In genomic region chr11:65120831-65121230, GRCh38 we compare ENCODE assay signal across 8 cellular contexts. TPM values are rescaled to one million over a fixed set of nuclear protein-coding genes. Genes with fewer than 3 reads are reported as not detected.
DNase-seq lines count a peak whose midpoint lies in the region; ATAC-seq and TF ChIP-seq lines count a peak whose summit lies in the region.

No MANE protein-coding gene starts in this region.

- H2AFZ ChIP-seq in MM.1S (ENCODE audit: low read length): no peak overlapping the region
- no peak overlapping the region for H2AFZ ChIP-seq in neural progenitor cell (replicated peaks)

- H3K27ac ChIP-seq in MM.1S (ENCODE audit: low read length): peak overlapping the region; percentile 90; the same call in 1 of the 2 replicates
- H3K27ac ChIP-seq in effector memory CD4-positive, alpha-beta T cell (ENCODE audit: insufficient read depth, low read length, poor library complexity, severe bottlenecking): peak overlapping the region; percentile 94
- H3K27ac ChIP-seq in neural progenitor cell: no peak overlapping the region

- DNase-seq in CD14-positive monocyte (ENCODE audit: low spot score) (no peak), MM.1S (no peak), neural progenitor cell (ENCODE audit: low spot score) (no peak), NCI-H510A treated with DMSO at 0.1 percent for 48 hours (lab: John Stamatoyannopoulos, UW) (no peak), NCI-H2171 treated with DMSO at 0.1 percent for 48 hours (lab: John Stamatoyannopoulos, UW) (no peak)
- DNase-seq in effector memory CD4-positive, alpha-beta T cell: no peak

- H3K4me3 Mint-ChIP-seq in CD14-positive monocyte (peak overlapping the region; percentile 96 to 98), neural progenitor cell (peak overlapping the region; percentile 100)

- H3K27me3 ChIP-seq in MM.1S (replicated peaks; ENCODE audit: insufficient read depth, low read length) (no peaks in the 10 kb centered on the region), neural progenitor cell (no peaks in the 10 kb centered on the region)
- no peaks in the 10 kb centered on the region for H3K27me3 ChIP-seq in effector memory CD4-positive, alpha-beta T cell (replicated peaks; ENCODE audit: control insufficient read depth, insufficient read depth, low read length, poor library complexity, severe bottlenecking)

- intact Hi-C loops in CD14-positive monocyte (cut with micrococcal nuclease): loop anchor here in 1 of 2 donors (5.0 kb wide), 1 partner anchor 204 kb away; the partner anchor contains the start of gene ATG2A

- H3K36me3 Mint-ChIP-seq in CD14-positive monocyte (peaks cover 51 to 60% of the 10 kb centered on the region in 2 donors), neural progenitor cell (peaks cover 9% of the 10 kb centered on the region)

- no peak for ATAC-seq in GM18907 (IDR thresholded peaks at IDR 0.05; ENCODE audit: unreplicated experiment)
- no peak for ATAC-seq in GM21381 (IDR thresholded peaks at IDR 0.05; ENCODE audit: unreplicated experiment)

- peak overlapping the region; percentile 99 to 100 (median 99) for H3K27ac Mint-ChIP-seq in CD14-positive monocyte
- H3K27ac Mint-ChIP-seq in neural progenitor cell: no peak overlapping the region

- peaks cover 52% of the 10 kb centered on the region for H3F3A ChIP-seq in MM.1S (ENCODE audit: insufficient read depth, low read length)
- H3F3A ChIP-seq in neural progenitor cell (ENCODE audit: low read depth): peaks cover 65% of the 10 kb centered on the region

- H4K20me1 ChIP-seq in MM.1S (ENCODE audit: insufficient read depth, low read length): no peaks in the 10 kb centered on the region
- H4K20me1 ChIP-seq in neural progenitor cell (ENCODE audit: low read depth): peaks cover 6% of the 10 kb centered on the region

- peaks cover 29% of the 10 kb centered on the region for H3K4me1 ChIP-seq in MM.1S (ENCODE audit: low read length)
- peaks cover 28% of the 10 kb centered on the region for H3K4me1 ChIP-seq in effector memory CD4-positive, alpha-beta T cell (ENCODE audit: control insufficient read depth, insufficient read depth, low read length, poor library complexity, severe bottlenecking)
- H3K4me1 ChIP-seq in neural progenitor cell: peaks cover 10% of the 10 kb centered on the region

- H3K4me3 ChIP-seq in MM.1S (ENCODE audit: low read length) (peak overlapping the region; percentile 100), neural progenitor cell (peak overlapping the region; percentile 85)
- H3K4me3 ChIP-seq in effector memory CD4-positive, alpha-beta T cell (ENCODE audit: insufficient read depth, low read depth, low read length, poor library complexity, severe bottlenecking): peak overlapping the region; percentile 80

- H3K4me2 ChIP-seq in MM.1S (ENCODE audit: low read depth, low read length) (peak overlapping the region; percentile 91), neural progenitor cell (peak overlapping the region; percentile 95)

- H3K9ac ChIP-seq in MM.1S (ENCODE audit: low read length) (peak overlapping the region; percentile 98), neural progenitor cell (peak overlapping the region; percentile 88)

- no peaks in the 10 kb centered on the region for H3K9me3 ChIP-seq in MM.1S (replicated peaks; ENCODE audit: insufficient read depth, low read length)
- H3K9me3 ChIP-seq in effector memory CD4-positive, alpha-beta T cell (ENCODE audit: control insufficient read depth, low read length): no peaks in the 10 kb centered on the region
- no peaks in the 10 kb centered on the region for H3K9me3 ChIP-seq in neural progenitor cell (ENCODE audit: low read depth)

- TF ChIP-seq CTCF in CD14-positive monocyte (IDR thresholded peaks at IDR 0.05) (no peak), MM.1S (IDR thresholded peaks at IDR 0.05; ENCODE audit: low read length) (no peak), neural progenitor cell (IDR thresholded peaks at IDR 0.05) (no peak)

- H3K79me2 ChIP-seq in MM.1S (ENCODE audit: low read length): peaks cover 72% of the 10 kb centered on the region
- H3K79me2 ChIP-seq in neural progenitor cell (ENCODE audit: low read depth): peaks cover 56% of the 10 kb centered on the region

- H3K36me3 ChIP-seq in MM.1S (replicated peaks; ENCODE audit: insufficient read depth, low read length): peaks cover 8% of the 10 kb centered on the region
- H3K36me3 ChIP-seq in effector memory CD4-positive, alpha-beta T cell (ENCODE audit: control insufficient read depth, insufficient read depth, low read length): peaks cover 49% of the 10 kb centered on the region
- peaks cover 4% of the 10 kb centered on the region for H3K36me3 ChIP-seq in neural progenitor cell

- H3K9me2 ChIP-seq in MM.1S (replicated peaks; ENCODE audit: insufficient read depth, low read length): no peaks in the 10 kb centered on the region

- H3K4me1 Mint-ChIP-seq in CD14-positive monocyte: peaks cover 27% of the 10 kb centered on the region
- peaks cover 23% of the 10 kb centered on the region for H3K4me1 Mint-ChIP-seq in neural progenitor cell

- H3K27me3 Mint-ChIP-seq in CD14-positive monocyte (ENCODE audit: low read depth in 3 of 3) (no peaks in the 10 kb centered on the region), neural progenitor cell (ENCODE audit: insufficient read depth, low read depth) (peaks cover 9% of the 10 kb centered on the region)

- H3K9me3 Mint-ChIP-seq in CD14-positive monocyte (no peaks in the 10 kb centered on the region), neural progenitor cell (no peaks in the 10 kb centered on the region)

RNA-seq across cellular contexts. Expression of gene FAU, which starts 1.1 kb away (rescaled TPM):
- polyA plus RNA-seq in CD14-positive monocyte: 100 to 1,000 TPM; 668 to 799 TPM
- 227 and 288 TPM in 2 replicates for total RNA-seq in neural progenitor cell (ENCODE audit: low replicate concordance)

RNA-seq across cellular contexts. Expression of gene MRPL49, which starts 1.3 kb away (rescaled TPM):
- polyA plus RNA-seq in CD14-positive monocyte: 10 to 100 TPM; 32.7 to 33.9 TPM
- 38.3 and 57.5 TPM in 2 replicates for total RNA-seq in neural progenitor cell (ENCODE audit: low replicate concordance)

RNA-seq across cellular contexts. Expression of gene ZNHIT2, which starts 3.3 kb away (rescaled TPM):
- polyA plus RNA-seq in CD14-positive monocyte: 1 to 10 TPM; 5.8 to 9.4 TPM
- total RNA-seq in neural progenitor cell (ENCODE audit: low replicate concordance): 1.5 and 8.1 TPM in 2 replicates

RNA-seq across cellular contexts. Expression of gene TM7SF2, which starts 9.2 kb away (rescaled TPM):
- polyA plus RNA-seq in CD14-positive monocyte: 1 to 10 TPM; 1.8 TPM
- 36.1 and 109 TPM in 2 replicates for total RNA-seq in neural progenitor cell (ENCODE audit: low replicate concordance)

RNA-seq across cellular contexts. Expression of gene SYVN1, which starts 13.5 kb away (rescaled TPM):
- 1 to 10 TPM; 3.5 to 6.4 TPM for polyA plus RNA-seq in CD14-positive monocyte
- 7.2 and 12.0 TPM in 2 replicates for total RNA-seq in neural progenitor cell (ENCODE audit: low replicate concordance)
